ENCODE assay signal across 9 cellular contexts in the genomic region with DNA sequence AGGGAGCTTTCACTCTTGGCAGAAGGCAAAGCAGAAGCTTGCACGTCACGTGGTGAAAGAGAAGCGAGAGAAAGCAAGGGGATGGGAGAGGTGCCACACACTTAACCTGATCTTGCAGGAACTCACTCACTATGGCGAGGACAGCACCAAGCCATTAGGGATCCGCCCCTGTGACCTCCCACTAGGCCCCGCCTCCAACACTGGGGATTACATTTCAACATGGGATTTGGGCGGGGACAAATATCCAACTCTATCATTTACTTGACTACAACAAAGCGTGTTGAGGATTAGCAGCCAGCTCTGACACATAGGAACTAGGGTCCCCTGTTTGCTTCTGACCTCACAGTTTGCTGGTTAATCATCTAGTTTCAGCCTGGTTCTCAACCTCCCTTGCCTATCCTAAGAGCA. TPM values are rescaled to one million over a fixed set of nuclear protein-coding genes. Genes with fewer than 3 reads are reported as not detected.
DNase-seq lines count a peak whose midpoint lies in the region; ATAC-seq and TF ChIP-seq lines count a peak whose summit lies in the region.
"Had no signal": no experiment of that assay in that cellular context is flagged by ENCODE, and none has a peak within 500 bp of the region (broad histone marks: within the 10 kb centered on the region; RNA-seq: fewer than 3 reads in every experiment).

No MANE protein-coding gene starts in this region.

- H3K36me3 Mint-ChIP-seq in activated CD4-positive, alpha-beta memory T cell treated with anti-CD3 and anti-CD28 coated beads, Interleukin-2, amount 10 ng/mL, durations not matched to agents 7 days and 5 days (ENCODE audit: low read depth) = peaks cover 25% of the 10 kb centered on the region

- H3K27me3 Mint-ChIP-seq in activated CD4-positive, alpha-beta memory T cell treated with anti-CD3 and anti-CD28 coated beads, Interleukin-2, amount 10 ng/mL, durations not matched to agents 7 days and 5 days = no peaks in the 10 kb centered on the region

- peak overlapping the region; percentile 92 for H3K27ac Mint-ChIP-seq in activated CD4-positive, alpha-beta memory T cell treated with anti-CD3 and anti-CD28 coated beads, Interleukin-2, amount 10 ng/mL, durations not matched to agents 7 days and 5 days

- no peak overlapping the region for H3K4me3 ChIP-seq in NB4 (ENCODE audit: low read depth, low read length)

- H3K4me3 Mint-ChIP-seq in activated CD4-positive, alpha-beta memory T cell treated with anti-CD3 and anti-CD28 coated beads, Interleukin-2, amount 10 ng/mL, durations not matched to agents 7 days and 5 days = peak overlapping the region; percentile 75

- peaks cover 15% of the 10 kb centered on the region for H3K9me3 Mint-ChIP-seq in activated CD4-positive, alpha-beta memory T cell treated with anti-CD3 and anti-CD28 coated beads, Interleukin-2, amount 10 ng/mL, durations not matched to agents 7 days and 5 days

- TF ChIP-seq POLR2A in NB4 (IDR thresholded peaks at IDR 0.05; ENCODE audit: extremely low read depth, insufficient read length) = no peak
- TF ChIP-seq POLR2A in erythroblast (IDR thresholded peaks at IDR 0.05; ENCODE audit: low read length) = peak; percentile 42

- H3K4me1 Mint-ChIP-seq in activated CD4-positive, alpha-beta memory T cell treated with anti-CD3 and anti-CD28 coated beads, Interleukin-2, amount 10 ng/mL, durations not matched to agents 7 days and 5 days = peaks cover 60% of the 10 kb centered on the region

- POLR2A ChIA-PET in activated CD4-positive, alpha-beta memory T cell treated with anti-CD3 and anti-CD28 coated beads, Interleukin-2, amount 10 ng/mL, durations not matched to agents 7 days and 5 days (lab: Charles Lee) = interaction anchor here (1.0 to 9.3 kb wide), 12 partner anchors 9 to 180 kb away, joined by 3 to 138 read pairs (median 8); a partner anchor contains a TSS

- CTCF ChIA-PET in activated CD4-positive, alpha-beta memory T cell treated with anti-CD3 and anti-CD28 coated beads, Interleukin-2, amount 10 ng/mL, durations not matched to agents 7 days and 5 days (lab: Charles Lee) = interaction anchor here (0.9 to 3.0 kb wide), 8 partner anchors 9 to 165 kb away, joined by 3 to 16 read pairs (median 4); a partner anchor contains a TSS

- DNase-seq in NB4 (ENCODE audit: low read depth) (peak; percentile 5), erythroblast (lab: John Stamatoyannopoulos, UW) (peak; percentile 79 to 81), NCI-H128 (lab: John Stamatoyannopoulos, UW; ENCODE audit: unreplicated experiment) (no peak), iPS-NIHi11 (ENCODE audit: low spot score) (no peak)
- DNase-seq in activated CD4-positive, alpha-beta memory T cell treated with anti-CD3 and anti-CD28 coated beads, Interleukin-2, amount 10 ng/mL, durations not matched to agents 7 days and 5 days = peak; percentile 74
- DNase-seq in stimulated activated CD8-positive, alpha-beta memory T cell treated with anti-CD3 and anti-CD28 coated beads, Interleukin-4, amount 100 ng/mL, for 24 hours (ENCODE audit: low read depth) = peak; percentile 36
- DNase-seq: DND-41 had no signal

- ATAC-seq in GM18873 (IDR thresholded peaks at IDR 0.05; ENCODE audit: low FRiP score, unreplicated experiment) = no peak
- no peak for ATAC-seq in HG03442 (IDR thresholded peaks at IDR 0.05; ENCODE audit: unreplicated experiment)

- no peak for TF ChIP-seq CTCF in NB4 (IDR thresholded peaks at IDR 0.05; ENCODE audit: low read depth, low read length)

RNA-seq across cellular contexts. Expression of a gene that starts 35.8 kb away (rescaled TPM):
- total RNA-seq in activated CD4-positive, alpha-beta memory T cell treated with anti-CD3 and anti-CD28 coated beads, Interleukin-2, amount 10 ng/mL, durations not matched to agents 7 days and 5 days = 100 to 1,000 TPM; 105 to 110 TPM

Comparison
In these comparisons a context has a peak if more than half of its experiments do, and no peak if none do; other contexts are left out.
1. DNase-seq: peak in NB4 (single experiment), activated CD4-positive, alpha-beta memory T cell treated with anti-CD3 and anti-CD28 coated beads, Interleukin-2, amount 10 ng/mL, durations not matched to agents 7 days and 5 days (single experiment), erythroblast (2 of 2) and stimulated activated CD8-positive, alpha-beta memory T cell treated with anti-CD3 and anti-CD28 coated beads, Interleukin-4, amount 100 ng/mL, for 24 hours (single experiment); none in NCI-H128 (single experiment) and iPS-NIHi11 (single experiment).